18 cellular contexts compared by ENCODE assay signal in the genomic region with DNA sequence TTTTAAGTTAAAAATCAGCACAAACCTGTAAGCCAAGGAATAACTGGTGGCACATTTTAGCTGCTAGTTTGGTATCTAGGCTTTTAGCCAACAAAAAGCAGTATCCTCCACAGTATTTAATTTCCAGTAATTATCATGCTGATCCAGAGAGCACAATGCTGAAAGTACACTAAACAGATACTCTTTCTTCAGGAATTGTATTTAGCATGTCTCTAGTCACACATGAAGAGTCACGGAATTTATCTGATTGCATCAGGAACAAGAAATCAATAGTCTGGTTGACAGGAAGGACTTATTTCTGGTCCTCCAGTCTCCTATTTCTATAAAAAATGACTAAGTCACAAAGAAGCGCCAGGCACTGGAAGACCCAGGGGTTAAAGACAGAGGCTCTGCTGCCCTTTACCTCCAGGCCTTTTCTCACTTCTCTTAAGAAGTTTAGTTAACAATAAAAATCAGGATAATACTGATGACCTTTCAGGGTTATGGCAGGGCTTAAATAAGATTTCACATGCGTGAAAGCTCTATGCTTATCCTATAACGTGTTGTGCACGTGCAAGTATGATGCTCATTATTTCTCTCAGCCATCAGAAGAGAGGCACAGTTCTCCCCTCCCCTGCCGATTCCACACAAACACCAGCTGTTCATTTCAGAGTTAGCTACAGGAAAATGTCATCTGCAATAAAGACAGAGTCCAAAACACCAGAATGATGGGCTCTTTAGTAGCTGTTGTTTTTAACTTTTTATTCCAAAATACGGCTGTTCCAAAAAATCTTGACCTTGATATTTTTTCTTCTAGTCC. TPM values are rescaled to one million over a fixed set of nuclear protein-coding genes. Genes with fewer than 3 reads are reported as not detected.
A peak's percentile ranks its signal among the peaks of the same experiment; 100 is the strongest.
DNase-seq lines count a peak whose midpoint lies in the region; ATAC-seq and TF ChIP-seq lines count a peak whose summit lies in the region.
"Had no signal": no experiment of that assay in that cellular context is flagged by ENCODE, and none has a peak within 500 bp of the region (broad histone marks: within the 10 kb centered on the region; RNA-seq: fewer than 3 reads in every experiment).

No MANE protein-coding gene starts in this region.

- peak; percentile 40 for ATAC-seq in left ventricle myocardium superior
- ATAC-seq in SK-N-SH treated with all-trans-retinoic acid at 6 μM for 48 hours = peak; percentile 54
- ATAC-seq: naive thymus-derived CD8-positive, alpha-beta T cell; T-helper 17 cell; WTC11 had no signal

- no peak for DNase-seq in left ventricle myocardium superior
- DNase-seq in cardiac septum (ENCODE audit: low spot score) = no peak
- peak; percentile 9 for DNase-seq in kidney tubule cell (ENCODE audit: low spot score)
- no peak for DNase-seq in activated CD4-positive, alpha-beta T cell treated with anti-CD3 and anti-CD28 coated beads, Interleukin-2, amount 50 U/mL, for 48 hours
- no peak for DNase-seq in NCI-H2107 treated with DMSO at 0.1 percent for 48 hours (lab: John Stamatoyannopoulos, UW; ENCODE audit: unreplicated experiment)
- DNase-seq in putamen (ENCODE audit: low spot score) = no peak
- DNase-seq in HCEC 1CT = no peak
- DNase-seq: activated CD4-positive, alpha-beta memory T cell treated with anti-CD3 and anti-CD28 coated beads, Interleukin-2, amount 10 ng/mL, durations not matched to agents 7 days and 5 days; activated naive CD4-positive, alpha-beta T cell; BE2C; islet precursor cell; naive thymus-derived CD8-positive, alpha-beta T cell; NCI-H1436 treated with DMSO at 0.1 percent for 48 hours; SIG-M5; stimulated activated naive CD8-positive, alpha-beta T cell treated with anti-CD3 and anti-CD28 coated beads, Interleukin-15, amount 100 ng/mL, for 72 hours; T-helper 17 cell had no signal

- intact Hi-C loops in left ventricle myocardium superior (cut with micrococcal nuclease) = no loop called here
- intact Hi-C loops in cardiac septum (cut with DNase I) = no loop called here

TF ChIP-seq in SK-N-SH treated with all-trans-retinoic acid at 6 μM for 48 hours, 23 proteins besides CTCF, POLR2A, EP300 and RAD21:
- TF ChIP-seq, protein P1, sequence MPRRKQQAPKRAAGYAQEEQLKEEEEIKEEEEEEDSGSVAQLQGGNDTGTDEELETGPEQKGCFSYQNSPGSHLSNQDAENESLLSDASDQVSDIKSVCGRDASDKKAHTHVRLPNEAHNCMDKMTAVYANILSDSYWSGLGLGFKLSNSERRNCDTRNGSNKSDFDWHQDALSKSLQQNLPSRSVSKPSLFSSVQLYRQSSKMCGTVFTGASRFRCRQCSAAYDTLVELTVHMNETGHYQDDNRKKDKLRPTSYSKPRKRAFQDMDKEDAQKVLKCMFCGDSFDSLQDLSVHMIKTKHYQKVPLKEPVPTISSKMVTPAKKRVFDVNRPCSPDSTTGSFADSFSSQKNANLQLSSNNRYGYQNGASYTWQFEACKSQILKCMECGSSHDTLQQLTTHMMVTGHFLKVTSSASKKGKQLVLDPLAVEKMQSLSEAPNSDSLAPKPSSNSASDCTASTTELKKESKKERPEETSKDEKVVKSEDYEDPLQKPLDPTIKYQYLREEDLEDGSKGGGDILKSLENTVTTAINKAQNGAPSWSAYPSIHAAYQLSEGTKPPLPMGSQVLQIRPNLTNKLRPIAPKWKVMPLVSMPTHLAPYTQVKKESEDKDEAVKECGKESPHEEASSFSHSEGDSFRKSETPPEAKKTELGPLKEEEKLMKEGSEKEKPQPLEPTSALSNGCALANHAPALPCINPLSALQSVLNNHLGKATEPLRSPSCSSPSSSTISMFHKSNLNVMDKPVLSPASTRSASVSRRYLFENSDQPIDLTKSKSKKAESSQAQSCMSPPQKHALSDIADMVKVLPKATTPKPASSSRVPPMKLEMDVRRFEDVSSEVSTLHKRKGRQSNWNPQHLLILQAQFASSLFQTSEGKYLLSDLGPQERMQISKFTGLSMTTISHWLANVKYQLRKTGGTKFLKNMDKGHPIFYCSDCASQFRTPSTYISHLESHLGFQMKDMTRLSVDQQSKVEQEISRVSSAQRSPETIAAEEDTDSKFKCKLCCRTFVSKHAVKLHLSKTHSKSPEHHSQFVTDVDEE (CRISPR knock-in tag; IDR thresholded peaks at IDR 0.05) = no peak
- TF ChIP-seq, protein P2, sequence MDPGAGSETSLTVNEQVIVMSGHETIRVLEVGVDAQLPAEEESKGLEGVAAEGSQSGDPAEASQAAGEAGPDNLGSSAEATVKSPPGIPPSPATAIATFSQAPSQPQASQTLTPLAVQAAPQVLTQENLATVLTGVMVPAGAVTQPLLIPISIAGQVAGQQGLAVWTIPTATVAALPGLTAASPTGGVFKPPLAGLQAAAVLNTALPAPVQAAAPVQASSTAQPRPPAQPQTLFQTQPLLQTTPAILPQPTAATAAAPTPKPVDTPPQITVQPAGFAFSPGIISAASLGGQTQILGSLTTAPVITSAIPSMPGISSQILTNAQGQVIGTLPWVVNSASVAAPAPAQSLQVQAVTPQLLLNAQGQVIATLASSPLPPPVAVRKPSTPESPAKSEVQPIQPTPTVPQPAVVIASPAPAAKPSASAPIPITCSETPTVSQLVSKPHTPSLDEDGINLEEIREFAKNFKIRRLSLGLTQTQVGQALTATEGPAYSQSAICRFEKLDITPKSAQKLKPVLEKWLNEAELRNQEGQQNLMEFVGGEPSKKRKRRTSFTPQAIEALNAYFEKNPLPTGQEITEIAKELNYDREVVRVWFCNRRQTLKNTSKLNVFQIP (CRISPR knock-in tag; IDR thresholded peaks at IDR 0.05; ENCODE audit: borderline replicate concordance, low read depth) = no peak
- TF ChIP-seq ZFP30 (CRISPR knock-in tag; IDR thresholded peaks at IDR 0.05) = no peak
- TF ChIP-seq RARB (CRISPR knock-in tag; IDR thresholded peaks at IDR 0.05) = no peak
- TF ChIP-seq ESRRG (CRISPR knock-in tag; IDR thresholded peaks at IDR 0.05) = no peak
- no peak for TF ChIP-seq ZNF70 (CRISPR knock-in tag; IDR thresholded peaks at IDR 0.05)
- TF ChIP-seq GLIS3 (CRISPR knock-in tag; IDR thresholded peaks at IDR 0.05) = no peak
- TF ChIP-seq ZC3H10 (CRISPR knock-in tag; IDR thresholded peaks at IDR 0.05) = no peak
- no peak for TF ChIP-seq CSDC2 (CRISPR knock-in tag; IDR thresholded peaks at IDR 0.05)
- TF ChIP-seq SNAI2 (CRISPR knock-in tag; IDR thresholded peaks at IDR 0.05) = no peak
- no peak for TF ChIP-seq TCF4 (CRISPR knock-in tag; IDR thresholded peaks at IDR 0.05; ENCODE audit: borderline replicate concordance)
- no peak for TF ChIP-seq ZNF8 (CRISPR knock-in tag; IDR thresholded peaks at IDR 0.05)
- TF ChIP-seq, protein P3, sequence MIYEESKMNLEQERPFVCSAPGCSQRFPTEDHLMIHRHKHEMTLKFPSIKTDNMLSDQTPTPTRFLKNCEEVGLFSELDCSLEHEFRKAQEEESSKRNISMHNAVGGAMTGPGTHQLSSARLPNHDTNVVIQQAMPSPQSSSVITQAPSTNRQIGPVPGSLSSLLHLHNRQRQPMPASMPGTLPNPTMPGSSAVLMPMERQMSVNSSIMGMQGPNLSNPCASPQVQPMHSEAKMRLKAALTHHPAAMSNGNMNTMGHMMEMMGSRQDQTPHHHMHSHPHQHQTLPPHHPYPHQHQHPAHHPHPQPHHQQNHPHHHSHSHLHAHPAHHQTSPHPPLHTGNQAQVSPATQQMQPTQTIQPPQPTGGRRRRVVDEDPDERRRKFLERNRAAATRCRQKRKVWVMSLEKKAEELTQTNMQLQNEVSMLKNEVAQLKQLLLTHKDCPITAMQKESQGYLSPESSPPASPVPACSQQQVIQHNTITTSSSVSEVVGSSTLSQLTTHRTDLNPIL (CRISPR knock-in tag; IDR thresholded peaks at IDR 0.05; ENCODE audit: low read depth) = no peak
- TF ChIP-seq ZNF565 (CRISPR knock-in tag; conservative IDR thresholded peaks at IDR 0.05; ENCODE audit: low read depth) = no peak
- TF ChIP-seq TOX (CRISPR knock-in tag; IDR thresholded peaks at IDR 0.05; ENCODE audit: borderline replicate concordance) = no peak

RNA-seq across cellular contexts. Expression of a gene that starts 36.8 kb away (rescaled TPM):
- total RNA-seq in left ventricle myocardium superior (0.40 TPM), cardiac septum (1.5 TPM)

RNA-seq across cellular contexts. Expression of a gene that starts 46.5 kb away (rescaled TPM):
- total RNA-seq in left ventricle myocardium superior = 24.8 TPM
- total RNA-seq in cardiac septum = 24.1 TPM
